21 cellular contexts compared by ENCODE assay signal in genomic region chr4:38930696-38931095, GRCh38.
"Had no signal": no experiment of that assay in that cellular context is flagged by ENCODE, and none has a peak within 500 bp of the region (broad histone marks: within the 10 kb centered on the region; RNA-seq: fewer than 3 reads in every experiment).

No MANE protein-coding gene starts in this region.

- ATAC-seq: activated CD8-positive, alpha-beta memory T cell treated with anti-CD3 and anti-CD28 coated beads, Interleukin-2, amount 10 ng/mL, durations not matched to agents 7 days and 5 days; left colon; sciatic nerve had no signal

- H3K27me3 ChIP-seq: ovary, tibial artery, vagina had no signal

- H3K4me3 ChIP-seq: lung, ovary, tibial artery, vagina had no signal

- DNase-seq: activated B cell treated with CpG ODN at 0.5 μM for 24 hours; activated CD4-positive, alpha-beta memory T cell treated with anti-CD3 and anti-CD28 coated beads, Interleukin-2, amount 10 ng/mL, durations not matched to agents 7 days and 5 days; activated CD4-positive, alpha-beta T cell treated with anti-CD3 and anti-CD28 coated beads for 4 hours; activated CD8-positive, alpha-beta memory T cell treated with anti-CD3 and anti-CD28 coated beads, Interleukin-2, amount 10 ng/mL, durations not matched to agents 7 days and 5 days; activated naive CD4-positive, alpha-beta T cell treated with Interleukin-2 at 50 U/mL for 16 hours; activated naive CD8-positive, alpha-beta T cell treated with anti-CD3 and anti-CD28 coated beads, Interleukin-2, amount 10 ng/mL, durations not matched to agents 7 days and 5 days; amygdala; endodermal cell; foreskin melanocyte; hypothalamus; islet precursor cell; ovary; stimulated activated CD4-positive, alpha-beta T cell treated with anti-CD3 and anti-CD28 coated beads, Interleukin-4, amount 100 ng/mL, for 24 hours; tibial artery had no signal

- H3K9me3 ChIP-seq: ovary, tibial artery, vagina had no signal

- H3K27ac ChIP-seq: epithelial cell of prostate, ovary, tibial artery, vagina had no signal

- H3K4me1 ChIP-seq: tibial artery, vagina had no signal

- FAIRE-seq: colon, TTC549 had no signal

- H3K36me3 ChIP-seq: ovary had no signal
